In the genomic region with DNA sequence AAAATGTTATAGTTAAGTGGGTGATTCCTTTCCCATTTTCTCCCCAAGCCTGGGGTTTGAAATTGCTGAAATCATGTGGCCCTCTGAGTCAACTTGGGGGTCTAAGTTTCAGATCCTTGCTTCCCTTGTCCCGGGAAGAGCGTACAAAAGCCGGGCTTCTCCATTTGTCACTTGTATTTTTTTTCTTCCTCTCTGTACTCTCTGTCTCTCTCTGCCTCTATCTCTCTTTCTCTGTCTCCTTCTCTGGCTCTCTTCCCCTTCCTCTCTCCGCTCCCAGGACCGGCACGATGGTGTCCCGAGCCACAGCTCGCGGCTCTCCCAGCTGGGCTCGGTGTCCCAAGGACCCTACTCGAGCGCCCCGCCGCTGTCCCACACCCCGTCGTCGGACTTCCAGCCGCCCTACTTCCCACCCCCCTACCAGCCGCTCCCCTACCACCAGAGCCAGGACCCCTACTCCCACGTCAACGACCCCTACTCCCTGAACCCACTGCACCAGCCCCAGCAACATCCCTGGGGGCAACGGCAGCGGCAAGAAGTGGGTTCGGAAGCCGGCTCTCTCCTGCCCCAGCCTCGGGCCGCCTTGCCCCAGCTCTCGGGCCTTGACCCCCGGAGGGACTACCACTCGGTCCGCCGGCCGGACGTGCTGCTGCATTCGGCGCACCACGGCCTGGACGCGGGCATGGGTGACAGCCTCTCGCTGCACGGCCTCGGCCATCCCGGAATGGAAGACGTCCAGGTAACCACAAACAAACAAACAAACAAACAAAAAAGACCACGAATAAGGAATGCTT, we compare ENCODE assay signal across 26 cellular contexts. TPM values are rescaled to one million over a fixed set of nuclear protein-coding genes. Genes with fewer than 3 reads are reported as not detected.
DNase-seq lines count a peak whose midpoint lies in the region; ATAC-seq and TF ChIP-seq lines count a peak whose summit lies in the region.
"Had no signal": no experiment of that assay in that cellular context is flagged by ENCODE, and none has a peak within 500 bp of the region (broad histone marks: within the 10 kb centered on the region; RNA-seq: fewer than 3 reads in every experiment).

No MANE protein-coding gene starts in this region.

- intact Hi-C loops in breast epithelium (cut with DNase I; ENCODE audit: low total_unique reads): no loop called here
- intact Hi-C loops in MCF 10A (cut with micrococcal nuclease): no loop called here
- intact Hi-C loops in activated CD8-positive, alpha-beta T cell treated with anti-CD3 and anti-CD28 coated beads for 36 hours (cut with micrococcal nuclease): no loop called here

- H3K4me3 ChIP-seq in breast epithelium (peak overlapping the region in 2 of 3 donors; percentile 63 to 78), iPS-15b (ENCODE audit: low read depth, low read length) (peak overlapping the region; percentile 33)
- H3K4me3 ChIP-seq: transverse colon had no signal

- CTCF ChIA-PET in MCF 10A (lab: Yijun Ruan, JAX): no interaction called here
- CTCF ChIA-PET in activated CD8-positive, alpha-beta T cell treated with anti-CD3 and anti-CD28 coated beads for 36 hours (lab: Charles Lee): no interaction called here

- H3K27me3 ChIP-seq in breast epithelium: peaks cover 2 to 43% of the 10 kb centered on the region in 2 donors
- H3K27me3 ChIP-seq in iPS-15b (ENCODE audit: control insufficient read depth, insufficient read depth, low read length): peaks cover 99% of the 10 kb centered on the region

- H3K27ac ChIP-seq in breast epithelium: peak overlapping the region; percentile 96 to 98
- H3K27ac ChIP-seq: RWPE1, transverse colon had no signal

- H3K9me3 ChIP-seq in breast epithelium (no peaks in the 10 kb centered on the region), iPS-15b (ENCODE audit: control insufficient read depth, insufficient read depth, low read length) (no peaks in the 10 kb centered on the region)
- H3K9me3 ChIP-seq: transverse colon had no signal

- peaks cover 98% of the 10 kb centered on the region for H3K27me3 Mint-ChIP-seq in MCF 10A (ENCODE audit: insufficient read depth, unreplicated experiment)
- H3K27me3 Mint-ChIP-seq in nephron progenitor cell (ENCODE audit: low read depth, poor library complexity): peaks cover 100% of the 10 kb centered on the region
- peaks cover 83% of the 10 kb centered on the region for H3K27me3 Mint-ChIP-seq in activated CD8-positive, alpha-beta T cell treated with anti-CD3 and anti-CD28 coated beads for 36 hours

- H3K36me3 Mint-ChIP-seq in MCF 10A (ENCODE audit: insufficient read depth, unreplicated experiment): peaks cover 7% of the 10 kb centered on the region
- H3K36me3 Mint-ChIP-seq in nephron progenitor cell (ENCODE audit: low read depth): no peaks in the 10 kb centered on the region
- H3K36me3 Mint-ChIP-seq in activated CD8-positive, alpha-beta T cell treated with anti-CD3 and anti-CD28 coated beads for 36 hours (ENCODE audit: low read depth): no peaks in the 10 kb centered on the region
- H3K36me3 Mint-ChIP-seq: activated naive CD4-positive, alpha-beta T cell treated with anti-CD3 and anti-CD28 coated beads, Interleukin-2, amount 50 U/mL, for 24 hours had no signal

- no peak for TF ChIP-seq CTCF in breast epithelium (IDR thresholded peaks at IDR 0.05)
- no peak for TF ChIP-seq CTCF in MCF 10A (IDR thresholded peaks at IDR 0.05; ENCODE audit: unreplicated experiment)
- no peak for TF ChIP-seq CTCF in nephron progenitor cell (IDR thresholded peaks at IDR 0.05)
- no peak for TF ChIP-seq CTCF in activated CD8-positive, alpha-beta T cell treated with anti-CD3 and anti-CD28 coated beads for 36 hours (IDR thresholded peaks at IDR 0.05)

- H3K4me3 Mint-ChIP-seq in MCF 10A (ENCODE audit: unreplicated experiment) (no peak overlapping the region), nephron progenitor cell (peak overlapping the region; percentile 28)
- no peak overlapping the region for H3K4me3 Mint-ChIP-seq in activated CD8-positive, alpha-beta T cell treated with anti-CD3 and anti-CD28 coated beads for 36 hours
- H3K4me3 Mint-ChIP-seq: activated naive CD4-positive, alpha-beta T cell treated with anti-CD3 and anti-CD28 coated beads, Interleukin-2, amount 50 U/mL, for 24 hours; effector memory CD8-positive, alpha-beta T cell; naive thymus-derived CD4-positive, alpha-beta T cell; stimulated activated naive CD8-positive, alpha-beta T cell treated with anti-CD3 and anti-CD28 coated beads, Interleukin-15, Interleukin-2, amounts not matched to agents 100 ng/mL and 50 ng/mL, for 24 hours had no signal

- BruUV-seq in MCF 10A (replicated peaks; lab: Mats Ljungman, UMichigan): no TSS peak

- no peak for TF ChIP-seq POLR2A in breast epithelium (IDR thresholded peaks at IDR 0.05)

- ATAC-seq in HG02571 (IDR thresholded peaks at IDR 0.05; ENCODE audit: unreplicated experiment): no peak
- ATAC-seq in activated CD8-positive, alpha-beta T cell treated with anti-CD3 and anti-CD28 coated beads for 36 hours: no peak
- ATAC-seq: effector memory CD8-positive, alpha-beta T cell; naive thymus-derived CD4-positive, alpha-beta T cell had no signal

- DNase-seq in breast epithelium (ENCODE audit: low spot score in 2 of 2): no peak
- no peak for DNase-seq in MCF 10A (ENCODE audit: unreplicated experiment)
- DNase-seq in nephron progenitor cell: no peak
- no peak for DNase-seq in DMS153 treated with DMSO at 0.1 percent for 48 hours (lab: John Stamatoyannopoulos, UW; ENCODE audit: unreplicated experiment)
- no peak for DNase-seq in stimulated activated naive CD4-positive, alpha-beta T cell treated with Interleukin-2 at 50 U/mL for 16 hours (lab: John Stamatoyannopoulos, UW)
- no peak for DNase-seq in activated CD8-positive, alpha-beta T cell treated with anti-CD3 and anti-CD28 coated beads for 36 hours
- DNase-seq: 8988T; activated CD4-positive, CD25-positive, alpha-beta regulatory T cell treated with anti-CD3 and anti-CD28 coated beads, Interleukin-2, amount 50 U/mL, for 72 hours; activated CD8-positive, alpha-beta memory T cell treated with anti-CD3 and anti-CD28 coated beads for 24 hours; activated T-cell treated with anti-CD3 and anti-CD28 coated beads, Interleukin-2, amount 50 U/mL, for 48 hours; aorta; DND-41; effector memory CD8-positive, alpha-beta T cell; head of caudate nucleus; mesenchymal stem cell; naive thymus-derived CD4-positive, alpha-beta T cell; NCI-H1105; NCI-H510A treated with DMSO at 0.1 percent for 48 hours; transverse colon had no signal

- H3K36me3 ChIP-seq in breast epithelium: no peaks in the 10 kb centered on the region
- no peaks in the 10 kb centered on the region for H3K36me3 ChIP-seq in iPS-15b (ENCODE audit: control insufficient read depth, insufficient read depth, low read length)
- H3K36me3 ChIP-seq: transverse colon had no signal

- no peak overlapping the region for H3K9ac ChIP-seq in iPS-15b (ENCODE audit: low read depth, low read length)

- no peak overlapping the region for H3K27ac Mint-ChIP-seq in MCF 10A (ENCODE audit: low read depth, unreplicated experiment)
- no peak overlapping the region for H3K27ac Mint-ChIP-seq in nephron progenitor cell
- H3K27ac Mint-ChIP-seq in activated CD8-positive, alpha-beta T cell treated with anti-CD3 and anti-CD28 coated beads for 36 hours: no peak overlapping the region
- H3K27ac Mint-ChIP-seq: activated naive CD4-positive, alpha-beta T cell treated with anti-CD3 and anti-CD28 coated beads, Interleukin-2, amount 50 U/mL, for 24 hours; effector memory CD8-positive, alpha-beta T cell; naive thymus-derived CD4-positive, alpha-beta T cell; stimulated activated naive CD8-positive, alpha-beta T cell treated with anti-CD3 and anti-CD28 coated beads, Interleukin-15, Interleukin-2, amounts not matched to agents 100 ng/mL and 50 ng/mL, for 24 hours had no signal

- peaks cover 26% of the 10 kb centered on the region for H3K4me1 Mint-ChIP-seq in MCF 10A (ENCODE audit: insufficient read depth, unreplicated experiment)
- peaks cover 4% of the 10 kb centered on the region for H3K4me1 Mint-ChIP-seq in nephron progenitor cell
- H3K4me1 Mint-ChIP-seq in activated CD8-positive, alpha-beta T cell treated with anti-CD3 and anti-CD28 coated beads for 36 hours (ENCODE audit: low read depth): peaks cover 9% of the 10 kb centered on the region

- no peaks in the 10 kb centered on the region for H3K9me3 Mint-ChIP-seq in MCF 10A (ENCODE audit: unreplicated experiment)
- peaks cover 7% of the 10 kb centered on the region for H3K9me3 Mint-ChIP-seq in nephron progenitor cell
- no peaks in the 10 kb centered on the region for H3K9me3 Mint-ChIP-seq in activated CD8-positive, alpha-beta T cell treated with anti-CD3 and anti-CD28 coated beads for 36 hours
- H3K9me3 Mint-ChIP-seq: activated naive CD4-positive, alpha-beta T cell treated with anti-CD3 and anti-CD28 coated beads, Interleukin-2, amount 50 U/mL, for 24 hours; stimulated activated naive CD8-positive, alpha-beta T cell treated with anti-CD3 and anti-CD28 coated beads, Interleukin-15, Interleukin-2, amounts not matched to agents 100 ng/mL and 50 ng/mL, for 24 hours had no signal

- H3K4me1 ChIP-seq in breast epithelium: no peaks in the 10 kb centered on the region
- peaks cover 30% of the 10 kb centered on the region for H3K4me1 ChIP-seq in iPS-15b (ENCODE audit: control insufficient read depth, insufficient read depth, low read length)

- POLR2A ChIA-PET in MCF 10A (lab: Yijun Ruan, JAX): no interaction called here
- POLR2A ChIA-PET in activated CD8-positive, alpha-beta T cell treated with anti-CD3 and anti-CD28 coated beads for 36 hours (lab: Charles Lee): no interaction called here

RNA-seq across cellular contexts. Expression of a gene that starts 4.7 kb away (rescaled TPM):
- total RNA-seq in breast epithelium (10 to 100 TPM in 2 of 3 donors, under 1 TPM in 1; under 0.01 to 25.0 (median 14.4) TPM), MCF 10A (2022) (not detected in 2 replicates)
- total RNA-seq in activated CD8-positive, alpha-beta T cell treated with anti-CD3 and anti-CD28 coated beads for 36 hours: not detected
- total RNA-seq: aorta; LHCN-M2; naive thymus-derived CD4-positive, alpha-beta T cell; skeletal muscle tissue; transverse colon had no signal
